Comparison of ENCODE assay signal across 8 cellular contexts in the genomic region with DNA sequence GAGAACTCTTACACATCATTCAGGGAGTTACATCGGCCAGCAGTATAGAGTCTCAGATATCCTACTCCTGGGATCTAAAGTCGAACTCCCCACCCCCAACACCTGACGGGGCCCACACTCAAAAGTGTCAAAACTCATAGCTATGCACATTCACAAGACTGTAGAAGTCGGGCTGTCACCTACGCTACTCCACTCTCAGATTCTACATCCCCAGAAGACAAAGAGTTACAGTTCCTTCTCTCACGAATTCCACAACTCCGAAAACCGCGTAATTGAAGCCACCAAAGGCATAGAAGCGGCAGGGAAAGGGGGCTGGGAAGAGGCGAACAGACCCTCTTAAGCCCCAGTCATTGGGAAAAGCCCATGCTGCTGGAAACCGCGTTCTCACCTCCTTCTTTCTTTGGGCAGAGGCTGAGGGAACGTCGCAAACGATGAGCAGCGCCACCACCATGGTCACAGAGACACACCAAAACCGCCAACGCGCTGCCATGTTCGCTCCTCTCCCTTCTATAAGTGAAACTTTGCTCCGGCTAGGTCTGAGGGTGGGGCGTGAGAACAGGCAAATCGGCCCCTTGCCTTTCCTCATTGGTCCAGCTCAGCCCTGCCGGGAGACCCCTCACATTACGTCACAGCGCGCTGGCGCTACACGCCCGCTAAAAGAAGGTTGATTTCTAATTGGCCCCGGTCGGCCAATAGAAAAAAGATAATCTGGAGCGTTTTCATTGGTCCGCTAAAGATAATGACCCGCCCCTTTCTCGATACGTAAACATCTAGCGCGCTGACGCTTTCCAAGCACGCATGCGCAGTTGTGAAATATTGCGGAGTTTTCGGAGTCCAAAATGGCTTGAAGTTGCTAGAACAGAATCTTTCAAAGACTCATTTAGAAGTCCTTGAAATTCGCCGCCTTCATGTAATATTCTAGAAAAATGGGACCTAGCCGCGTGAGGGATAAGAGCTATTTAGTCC. TPM values are rescaled to one million over a fixed set of nuclear protein-coding genes. Genes with fewer than 3 reads are reported as not detected.
DNase-seq lines count a peak whose midpoint lies in the region; ATAC-seq and TF ChIP-seq lines count a peak whose summit lies in the region.

A gene (minus strand): TSS at position 515 of the 966 bp plus-strand sequence. CDS start 25 bp downstream, at position 490.

- ATAC-seq in GM19023 (IDR thresholded peaks at IDR 0.05; ENCODE audit: unreplicated experiment) (peak; percentile 96), HG03280 (IDR thresholded peaks at IDR 0.05; ENCODE audit: unreplicated experiment) (peak; percentile 92)

- no peaks in the 10 kb centered on the region for H3K27me3 ChIP-seq in spleen (replicated peaks in 1 of 7)

- H3K9me3 ChIP-seq in spleen: peaks cover 0 to 3% (median 0%) of the 10 kb centered on the region in 8 donors

- peak within 1 kb of the TSS; percentile 40 to 70 (median 52) for H3K4me3 ChIP-seq in spleen

- H3K4me1 ChIP-seq in spleen: peaks cover 5 to 43% (median 15%) of the 10 kb centered on the region in 6 donors

- 0 to 48% (median 1%) methylated on average over 28 to 49 of the region's 49 CpGs for WGBS in spleen, 5 donors

- no peaks in the 10 kb centered on the region for H3K36me3 ChIP-seq in spleen

- DNase-seq in AG08396 (ENCODE audit: low spot score): peak; percentile 76
- peak; percentile 94 for DNase-seq in NCI-H345 treated with DMSO at 0.1 percent for 48 hours (lab: John Stamatoyannopoulos, UW; ENCODE audit: unreplicated experiment)
- peak; percentile 79 to 91 (median 82) for DNase-seq in activated CD4-positive, CD25-positive, alpha-beta regulatory T cell (lab: John Stamatoyannopoulos, UW)
- DNase-seq in central memory CD4-positive, alpha-beta T cell: peak; percentile 95
- peak; percentile 97 for DNase-seq in inferior parietal cortex (ENCODE audit: extremely low spot score)
- DNase-seq in spleen: peak; percentile 94

- intact Hi-C loops in spleen (cut with DNase I; ENCODE audit: low total_unique reads): no loop called here

- peak within 1 kb of the TSS; percentile 82 to 97 (median 94) for H3K27ac ChIP-seq in spleen

- no peak for TF ChIP-seq CTCF in spleen (IDR thresholded peaks at IDR 0.05 in 8 of 11, conservative IDR thresholded peaks at IDR 0.05 in 3 of 11)

- peak in 2 of 3 donors; percentile 84 to 95 for TF ChIP-seq POLR2A in spleen (IDR thresholded peaks at IDR 0.05)

RNA-seq across cellular contexts. Expression of the gene that starts here (rescaled TPM):
- 10 to 100 TPM; 41.7 to 59.9 (median 45.6) TPM for total RNA-seq in spleen
- polyA plus RNA-seq in spleen: 10 to 100 TPM in 2 of 3 donors, 1 to 10 TPM in 1; 7.4 to 12.9 (median 12.7) TPM

Comparison
In these comparisons a context has a peak if more than half of its experiments do, and no peak if none do; other contexts are left out.
1. Peak in every context shown above with its lines: DNase-seq, ATAC-seq, H3K4me3 ChIP-seq and H3K27ac ChIP-seq.